ENCODE assay signal across 8 cellular contexts in the genomic region with DNA sequence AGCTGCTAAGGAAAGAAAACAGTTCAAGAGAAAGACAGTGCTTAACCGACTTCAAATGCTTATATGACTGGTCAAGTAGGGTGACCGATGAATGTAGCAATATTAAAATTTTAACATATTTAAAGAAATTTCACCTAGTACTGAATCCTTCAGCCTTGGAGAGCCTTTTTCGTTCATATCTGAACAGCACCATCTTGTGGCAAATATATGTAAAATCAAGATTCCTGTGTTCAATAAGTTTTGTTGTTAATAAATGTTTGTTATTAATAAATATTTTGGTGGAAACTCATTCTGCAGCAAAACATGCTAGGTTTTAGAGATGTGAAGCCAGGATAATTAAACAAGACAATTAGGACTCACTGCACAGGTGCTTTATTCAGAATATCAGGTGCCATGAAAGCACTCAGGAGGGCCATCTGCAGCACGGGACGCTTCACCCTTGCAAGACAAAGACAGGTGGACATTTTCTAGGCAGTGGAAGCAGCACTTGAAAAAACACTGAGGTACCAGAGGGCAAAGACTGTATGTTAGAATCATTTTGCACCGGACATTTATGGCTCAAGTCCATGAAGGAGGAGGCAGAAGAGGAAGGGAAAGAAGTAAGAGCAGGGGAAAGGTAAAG. TPM values are rescaled to one million over a fixed set of nuclear protein-coding genes. Genes with fewer than 3 reads are reported as not detected.
DNase-seq lines count a peak whose midpoint lies in the region; FAIRE-seq and TF ChIP-seq lines count a peak whose summit lies in the region.

No MANE protein-coding gene starts in this region.

- DNase-seq in AG08395 (ENCODE audit: low spot score) (peak; percentile 31), GM19239 (ENCODE audit: insufficient read length, low spot score) (no peak), NCI-H69 (lab: John Stamatoyannopoulos, UW) (peak; percentile 58), coronary artery (ENCODE audit: low spot score) (no peak), neural progenitor cell (ENCODE audit: low spot score) (peak; percentile 31), HK-2 (ENCODE audit: unreplicated experiment) (no peak), posterior vena cava (ENCODE audit: low spot score) (no peak)
- no peak for DNase-seq in activated naive CD4-positive, alpha-beta T cell (lab: John Stamatoyannopoulos, UW)

- no peak overlapping the region for H3K9ac ChIP-seq in neural progenitor cell

- TF ChIP-seq CTCF in coronary artery (IDR thresholded peaks at IDR 0.05) (peak; percentile 64), neural progenitor cell (IDR thresholded peaks at IDR 0.05) (peak; percentile 74)

- H3K79me2 ChIP-seq in neural progenitor cell (ENCODE audit: low read depth): no peaks in the 10 kb centered on the region

- no peaks in the 10 kb centered on the region for H3K4me1 ChIP-seq in neural progenitor cell

- H3K27me3 Mint-ChIP-seq in neural progenitor cell (ENCODE audit: insufficient read depth, low read depth): no peaks in the 10 kb centered on the region

- no peak overlapping the region for H3K4me3 Mint-ChIP-seq in neural progenitor cell

- no peaks in the 10 kb centered on the region for H3K36me3 Mint-ChIP-seq in neural progenitor cell

- no peaks in the 10 kb centered on the region for H3K27me3 ChIP-seq in neural progenitor cell

- intact Hi-C loops in posterior vena cava (cut with DNase I): loop anchor here (5.0 kb wide), 2 partner anchors 274 to 279 kb away; no protein-coding TSS in a partner anchor

- no peak overlapping the region for H3K27ac ChIP-seq in coronary artery
- H3K27ac ChIP-seq in neural progenitor cell: no peak overlapping the region

- no peak overlapping the region for H3K4me2 ChIP-seq in neural progenitor cell

- no peaks in the 10 kb centered on the region for H3K36me3 ChIP-seq in neural progenitor cell

- no peak overlapping the region for H3K4me3 ChIP-seq in coronary artery
- H3K4me3 ChIP-seq in neural progenitor cell: no peak overlapping the region

- peak; percentile 28 for FAIRE-seq in GM19239 (lab: Jason Lieb, UNC)

- no peak overlapping the region for H3K27ac Mint-ChIP-seq in neural progenitor cell

- no peaks in the 10 kb centered on the region for H3K9me3 Mint-ChIP-seq in neural progenitor cell

- no peaks in the 10 kb centered on the region for H3F3A ChIP-seq in neural progenitor cell (ENCODE audit: low read depth)

- H4K20me1 ChIP-seq in neural progenitor cell (ENCODE audit: low read depth): no peaks in the 10 kb centered on the region

- no peak overlapping the region for H2AFZ ChIP-seq in neural progenitor cell (replicated peaks)

- H3K9me3 ChIP-seq in neural progenitor cell (ENCODE audit: low read depth): no peaks in the 10 kb centered on the region

- H3K4me1 Mint-ChIP-seq in neural progenitor cell: no peaks in the 10 kb centered on the region

RNA-seq across cellular contexts. Expression of a gene that starts 15.6 kb away (rescaled TPM):
- total RNA-seq in neural progenitor cell (ENCODE audit: low replicate concordance) (0.03 TPM in 1 of 2 replicates, not detected in the other), posterior vena cava (1 to 10 TPM; 7.7 to 7.9 TPM)

RNA-seq across cellular contexts. Expression of a gene that starts 39.2 kb away (rescaled TPM):
- 72.4 and 112 TPM in 2 replicates for total RNA-seq in neural progenitor cell (ENCODE audit: low replicate concordance)
- total RNA-seq in posterior vena cava: 10 to 100 TPM; 82.1 to 98.9 TPM

RNA-seq across cellular contexts. Expression of a gene that starts 42.1 kb away (rescaled TPM):
- total RNA-seq in neural progenitor cell (ENCODE audit: low replicate concordance) (20.2 and 28.7 TPM in 2 replicates), posterior vena cava (10 to 100 TPM; 25.6 to 32.8 TPM)

Comparison
In these comparisons a context has a peak if more than half of its experiments do, and no peak if none do; other contexts are left out.
1. DNase-seq: peak in AG08395 (single experiment), NCI-H69 (single experiment) and neural progenitor cell (single experiment); none in GM19239 (single experiment), coronary artery (single experiment), activated naive CD4-positive, alpha-beta T cell (0 of 4), HK-2 (single experiment) and posterior vena cava (single experiment).